18 cellular contexts compared by ENCODE assay signal in the genomic region with DNA sequence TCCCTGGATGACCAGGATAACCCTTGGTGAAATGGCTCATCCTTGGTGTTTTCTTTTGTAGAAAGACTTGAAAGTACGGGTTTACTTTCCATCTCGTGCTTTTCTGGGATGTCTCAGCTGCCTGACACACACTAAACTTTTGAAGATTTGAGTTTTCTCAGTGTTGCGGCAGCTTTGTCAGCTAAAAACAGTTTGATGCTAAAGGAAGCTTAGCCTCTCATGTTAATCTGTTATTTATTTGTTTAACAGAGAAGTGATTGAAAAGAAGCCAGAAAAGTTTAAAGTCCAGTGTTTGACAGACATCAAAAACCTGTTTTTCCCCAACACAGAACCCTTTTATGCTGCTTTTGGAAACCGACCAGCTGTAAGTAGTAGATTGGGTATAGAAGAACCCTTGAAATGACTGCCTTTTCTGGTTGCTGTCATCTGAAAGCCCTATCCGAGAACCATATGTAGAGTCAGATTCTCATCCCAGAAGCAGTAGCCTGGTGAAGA.
DNase-seq lines count a peak whose midpoint lies in the region; ATAC-seq, FAIRE-seq and TF ChIP-seq lines count a peak whose summit lies in the region.
"Had no signal": no experiment of that assay in that cellular context is flagged by ENCODE, and none has a peak within 500 bp of the region (broad histone marks: within the 10 kb centered on the region; RNA-seq: fewer than 3 reads in every experiment).

No MANE protein-coding gene starts in this region.

- no peak overlapping the region for H2BK120ac ChIP-seq in H1 (replicated peaks; ENCODE audit: low read depth, low read length)

- H3K27ac ChIP-seq in H1 (ENCODE audit: low read depth, low read length) = no peak overlapping the region
- H3K27ac ChIP-seq in pancreas = peak overlapping the region in 1 of 4 donors; percentile 5
- H3K27ac ChIP-seq: BLaER1 treated with 17β-estradiol and CSF1 and Interleukin-3, amounts not matched to agents 10 nM and 100 nM; HL-60 had no signal

- no peak overlapping the region for H2BK12ac ChIP-seq in H1 (ENCODE audit: low read depth, low read length)

- no peaks in the 10 kb centered on the region; the same call in 1 of the 2 replicates for H3K23me2 ChIP-seq in H1 (ENCODE audit: low read depth, low read length)

- TF ChIP-seq CTCF in H1 (IDR thresholded peaks at IDR 0.05; ENCODE audit: control extremely low read depth in 1 of 3, insufficient read depth in 1 of 3, low read depth in 1 of 3, low read length in 3 of 3) (no peak), pancreas (IDR thresholded peaks at IDR 0.05) (no peak), Calu3 (IDR thresholded peaks at IDR 0.05; ENCODE audit: unreplicated experiment) (no peak)

- peak overlapping the region; percentile 40 for H3K4ac ChIP-seq in H1 (replicated peaks; ENCODE audit: insufficient read length, low read depth, low read length)

- H3K9ac ChIP-seq in H1 (replicated peaks in 1 of 4; ENCODE audit: extremely low read depth in 1 of 4, low read depth in 3 of 4, low read length in 3 of 4) = no peak overlapping the region
- H3K9ac ChIP-seq: BLaER1 treated with 17β-estradiol and CSF1 and Interleukin-3, amounts not matched to agents 10 nM and 100 nM had no signal

- H2AFZ ChIP-seq in H1 (ENCODE audit: low read length) = no peak overlapping the region

- DNase-seq in COLO829 (ENCODE audit: low spot score) = peak; percentile 69
- peak; percentile 12 for DNase-seq in RPMI7951 (ENCODE audit: low read depth)
- DNase-seq in H1 (ENCODE audit: low read depth in 1 of 2, low spot score in 2 of 2) = no peak
- no peak for DNase-seq in pancreas
- no peak for DNase-seq in Calu3
- no peak for DNase-seq in Right ventricle myocardium inferior (ENCODE audit: missing footprints)
- DNase-seq: CD8-positive, alpha-beta T cell; COR-L47; DMS79 treated with DMSO at 0.1 percent for 48 hours; GF-D8; KG1 had no signal

- H3K27ac Mint-ChIP-seq in Calu3 (ENCODE audit: unreplicated experiment) = no peak overlapping the region
- H3K27ac Mint-ChIP-seq: B cell; CD8-positive, alpha-beta T cell; IgD-negative memory B cell had no signal

- H3K36me3 ChIP-seq in H1 (ENCODE audit: control insufficient read depth in 2 of 4, insufficient read depth in 4 of 4, low read length in 3 of 4) = peaks cover 0 to 3% (median 0%) of the 10 kb centered on the region in 4 experiments; a peak in 3 of 8 replicates
- no peaks in the 10 kb centered on the region for H3K36me3 ChIP-seq in pancreas

- no peak overlapping the region for H4K5ac ChIP-seq in H1 (ENCODE audit: insufficient read length, low read depth, low read length)

- H3K14ac ChIP-seq in H1 (ENCODE audit: insufficient read length) = no peak overlapping the region

- H3K4me3 Mint-ChIP-seq in Calu3 (ENCODE audit: low read depth, unreplicated experiment) = no peak overlapping the region
- H3K4me3 Mint-ChIP-seq: B cell; CD8-positive, alpha-beta T cell; IgD-negative memory B cell had no signal

- no peak overlapping the region for H2BK15ac ChIP-seq in H1 (ENCODE audit: low read length)

- intact Hi-C loops in pancreas (cut with DNase I) (no loop called here), Calu3 (cut with micrococcal nuclease; ENCODE audit: unreplicated experiment) (no loop called here), Right ventricle myocardium inferior (cut with DNase I) (no loop called here)

- TF ChIP-seq POLR2A in H1 (IDR thresholded peaks at IDR 0.05; ENCODE audit: control extremely low read depth in 1 of 2, low read depth in 2 of 2, low read length in 2 of 2) = no peak

- H3K56ac ChIP-seq in H1 (replicated peaks; ENCODE audit: insufficient read length, low read depth, low read length) = no peak overlapping the region

- no peak overlapping the region for H4K91ac ChIP-seq in H1 (replicated peaks; ENCODE audit: insufficient read length, low read length)

- POLR2A ChIA-PET in H1 (lab: Charles Lee; ENCODE audit: partially characterized antibody) = no interaction called here

- 92% methylated on average over 5 of the region's 5 CpGs; no CpG with 5 or more reads in 1 of the 2 experiments for WGBS in H1 (ENCODE audit: extremely low coverage in 1 of 2, insufficient coverage in 1 of 2, insufficient read length in 1 of 2, insufficient replicate concordance in 2 of 2, low coverage in 1 of 2, low lambda C conversion rate in 2 of 2, missing lambda C conversion rate in 1 of 2), 2 experiments
- 20 to 22% methylated on average over 5 of the region's 5 CpGs for WGBS in pancreas, 2 donors

- H2AK5ac ChIP-seq in H1 (ENCODE audit: low read depth, low read length) = no peak overlapping the region

- H2BK5ac ChIP-seq in H1 (ENCODE audit: low read depth, low read length) = no peak overlapping the region

- no peak for FAIRE-seq in H1 (lab: Jason Lieb, UNC)
- no peak for FAIRE-seq in pancreas (lab: Jason Lieb, UNC)
- FAIRE-seq: D721Med had no signal

- no TSS peak for BruUV-seq in Calu3 (replicated peaks; lab: Mats Ljungman, UMichigan)

- H3K4me3 ChIP-seq in H1 (ENCODE audit: extremely low read depth in 1 of 4, insufficient read depth in 2 of 4, low read depth in 3 of 4, low read length in 4 of 4) (no peak overlapping the region), pancreas (no peak overlapping the region)
- H3K4me3 ChIP-seq: BLaER1 treated with 17β-estradiol and CSF1 and Interleukin-3, amounts not matched to agents 10 nM and 100 nM; HAP-1 had no signal

- no peaks in the 10 kb centered on the region for H3K27me3 ChIP-seq in H1 (replicated peaks in 1 of 4; ENCODE audit: control insufficient read depth in 3 of 4, extremely low read depth in 1 of 4, insufficient read depth in 3 of 4, low read length in 3 of 4)
- H3K27me3 ChIP-seq in pancreas = no peaks in the 10 kb centered on the region

- H3K79me2 ChIP-seq in H1 (ENCODE audit: control insufficient read depth in 1 of 2, insufficient read depth in 2 of 2, low read length in 2 of 2) = no peaks in the 10 kb centered on the region

- peaks cover 24% of the 10 kb centered on the region for H3K36me3 Mint-ChIP-seq in Calu3 (ENCODE audit: insufficient read depth, unreplicated experiment)

- H4K8ac ChIP-seq in H1 (ENCODE audit: extremely low read depth, insufficient read depth, low read length) = no peak overlapping the region

- no peaks in the 10 kb centered on the region for H4K20me1 ChIP-seq in H1 (replicated peaks in 1 of 2; ENCODE audit: control insufficient read depth in 1 of 2, insufficient read depth in 2 of 2, low read length in 2 of 2)

- H3K4me1 Mint-ChIP-seq in Calu3 (ENCODE audit: low read depth, unreplicated experiment) = no peaks in the 10 kb centered on the region
- H3K4me1 Mint-ChIP-seq: B cell had no signal

- ATAC-seq in pancreas = peak; percentile 56 to 72 (median 62)
- ATAC-seq in Right ventricle myocardium inferior = no peak
- ATAC-seq in esophagus mucosa = no peak
- ATAC-seq: CD8-positive, alpha-beta T cell had no signal

- TF ChIP-seq EP300 in H1 (IDR thresholded peaks at IDR 0.05; ENCODE audit: borderline replicate concordance in 1 of 2, low read depth in 2 of 2, low read length in 2 of 2) = no peak

- no peaks in the 10 kb centered on the region for H3K27me3 Mint-ChIP-seq in Calu3 (ENCODE audit: unreplicated experiment)
- H3K27me3 Mint-ChIP-seq: B cell, IgD-negative memory B cell had no signal

- H3K23ac ChIP-seq in H1 (ENCODE audit: insufficient read length) = no peak overlapping the region

- no peak overlapping the region for H2BK20ac ChIP-seq in H1 (ENCODE audit: low read length)

- no peak overlapping the region for H3K18ac ChIP-seq in H1 (ENCODE audit: extremely low read depth, low read length)

- H3K9me3 Mint-ChIP-seq in Calu3 (ENCODE audit: low read depth, unreplicated experiment) = no peaks in the 10 kb centered on the region
- H3K9me3 Mint-ChIP-seq: CD8-positive, alpha-beta T cell; IgD-negative memory B cell had no signal

- CTCF ChIA-PET in H1 (lab: Charles Lee; ENCODE audit: partially characterized antibody) = interaction anchor here (0.7 to 1.6 kb wide), 2 partner anchors 10 to 81 kb away, joined by 3 to 8 read pairs; no protein-coding TSS in a partner anchor
- CTCF ChIA-PET in Calu3 (lab: Charles Lee) = no interaction called here

- no peak for TF ChIP-seq RAD21 in H1 (IDR thresholded peaks at IDR 0.05 in 1 of 2, conservative IDR thresholded peaks at IDR 0.05 in 1 of 2; ENCODE audit: low read depth in 2 of 2, low read length in 2 of 2)

- no peaks in the 10 kb centered on the region for H3K79me1 ChIP-seq in H1 (ENCODE audit: low read depth, low read length)

- no peak overlapping the region for H3K4me2 ChIP-seq in H1 (ENCODE audit: insufficient read depth in 1 of 2, low read depth in 2 of 2, low read length in 2 of 2)
- H3K4me2 ChIP-seq: BLaER1 treated with 17β-estradiol and CSF1 and Interleukin-3, amounts not matched to agents 10 nM and 100 nM had no signal

- no peaks in the 10 kb centered on the region for H3K9me3 ChIP-seq in H1 (ENCODE audit: insufficient read depth in 2 of 2, low read depth in 1 of 2, low read length in 1 of 2)
- no peaks in the 10 kb centered on the region for H3K9me3 ChIP-seq in pancreas
- H3K9me3 ChIP-seq: HAP-1 had no signal

- H3K4me1 ChIP-seq in H1 (replicated peaks in 1 of 4; ENCODE audit: control insufficient read depth in 3 of 4, insufficient read depth in 4 of 4, low read length in 3 of 4) (no peaks in the 10 kb centered on the region), pancreas (peaks cover 6 to 18% (median 10%) of the 10 kb centered on the region in 3 donors)
- H3K4me1 ChIP-seq: BLaER1 treated with 17β-estradiol and CSF1 and Interleukin-3, amounts not matched to agents 10 nM and 100 nM; HAP-1 had no signal

TF ChIP-seq in H1, 55 proteins besides CTCF, POLR2A, EP300 and RAD21:
- TF ChIP-seq SP2 (IDR thresholded peaks at IDR 0.05; ENCODE audit: low read length) (no peak), EZH2 (IDR thresholded peaks at IDR 0.05; ENCODE audit: low read depth, low read length, severe bottlenecking) (no peak), FOSL1 (IDR thresholded peaks at IDR 0.05; ENCODE audit: insufficient read depth, low read depth, low read length) (no peak), CBX8 (IDR thresholded peaks at IDR 0.05; ENCODE audit: borderline replicate concordance, low read depth, low read length) (no peak), SIX5 (IDR thresholded peaks at IDR 0.05; ENCODE audit: low read depth, low read length) (no peak), TAF7 (optimal IDR thresholded peaks at IDR 0.05; ENCODE audit: borderline replicate concordance, low read depth, low read length) (no peak)
- TF ChIP-seq, protein P1, sequence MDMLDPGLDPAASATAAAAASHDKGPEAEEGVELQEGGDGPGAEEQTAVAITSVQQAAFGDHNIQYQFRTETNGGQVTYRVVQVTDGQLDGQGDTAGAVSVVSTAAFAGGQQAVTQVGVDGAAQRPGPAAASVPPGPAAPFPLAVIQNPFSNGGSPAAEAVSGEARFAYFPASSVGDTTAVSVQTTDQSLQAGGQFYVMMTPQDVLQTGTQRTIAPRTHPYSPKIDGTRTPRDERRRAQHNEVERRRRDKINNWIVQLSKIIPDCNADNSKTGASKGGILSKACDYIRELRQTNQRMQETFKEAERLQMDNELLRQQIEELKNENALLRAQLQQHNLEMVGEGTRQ (IDR thresholded peaks at IDR 0.05; ENCODE audit: low read length) = no peak

Comparison
In these comparisons a context has a peak if more than half of its experiments do, and no peak if none do; other contexts are left out.
1. DNase-seq: peak in COLO829 (single experiment) and RPMI7951 (single experiment); none in H1 (0 of 2), pancreas (0 of 6), Calu3 (single experiment) and Right ventricle myocardium inferior (single experiment).
2. ATAC-seq: peak in pancreas (4 of 4); none in Right ventricle myocardium inferior (single experiment) and esophagus mucosa (single experiment).